8 cellular contexts compared by ENCODE assay signal in the genomic region with DNA sequence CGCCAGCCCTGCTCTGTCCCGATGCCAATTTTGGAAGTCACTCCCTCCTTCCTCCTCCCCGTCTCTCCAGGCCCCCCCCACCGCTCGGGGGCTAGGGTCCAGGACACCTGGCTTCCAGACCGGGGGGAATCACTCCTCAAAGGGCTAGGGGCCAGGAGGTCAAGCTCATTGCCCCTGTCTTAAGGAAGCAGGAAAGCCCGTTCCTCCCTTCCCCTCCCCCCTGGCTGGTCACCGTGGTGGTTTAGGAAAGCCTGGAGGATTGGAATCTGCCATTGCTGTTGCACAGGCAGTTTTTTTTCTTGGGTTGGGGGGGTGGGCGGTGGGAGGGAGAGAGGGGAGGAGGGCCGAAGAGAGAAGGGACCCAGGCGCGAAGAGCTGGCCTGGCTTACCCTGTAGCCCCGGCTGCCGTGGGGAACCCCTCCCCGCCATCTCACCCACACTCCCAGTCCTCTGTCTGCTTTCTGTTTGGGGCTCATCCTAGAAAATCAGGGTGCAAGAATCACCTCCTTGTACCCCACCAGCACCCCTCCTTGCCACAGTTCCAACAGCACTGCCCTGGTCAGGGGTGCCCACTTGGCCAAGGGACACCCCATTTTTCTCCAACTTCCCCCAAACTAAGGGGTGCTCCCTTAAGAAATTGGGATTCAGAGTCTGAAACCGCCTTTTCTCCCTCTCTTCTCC. TPM values are rescaled to one million over a fixed set of nuclear protein-coding genes. Genes with fewer than 3 reads are reported as not detected.
DNase-seq lines count a peak whose midpoint lies in the region; ATAC-seq, FAIRE-seq and TF ChIP-seq lines count a peak whose summit lies in the region.

No MANE protein-coding gene starts in this region.

- H3K27me3 ChIP-seq in endothelial cell of umbilical vein (ENCODE audit: control insufficient read depth in 2 of 2, insufficient read depth in 2 of 2, low read length in 2 of 2), result no peaks in the 10 kb centered on the region

- H3K9ac ChIP-seq in endothelial cell of umbilical vein (replicated peaks; ENCODE audit: extremely low read depth, insufficient read depth, low read length), result peak overlapping the region; percentile 100

- peak overlapping the region in 2 of 3 experiments; percentile 25 to 42 for H3K4me3 ChIP-seq in endothelial cell of umbilical vein (replicated peaks in 1 of 3; ENCODE audit: insufficient read depth in 1 of 3, low read depth in 1 of 3, low read length in 3 of 3)

- peak overlapping the region; percentile 74 for H3K4me2 ChIP-seq in endothelial cell of umbilical vein (ENCODE audit: insufficient read depth, low read length)

- TF ChIP-seq POLR2A in endothelial cell of umbilical vein (IDR thresholded peaks at IDR 0.05; ENCODE audit: low read depth, low read length), result no peak

- H2AFZ ChIP-seq in endothelial cell of umbilical vein (ENCODE audit: low read depth, low read length), result peak overlapping the region; percentile 85

- no peaks in the 10 kb centered on the region for H4K20me1 ChIP-seq in endothelial cell of umbilical vein (replicated peaks; ENCODE audit: control insufficient read depth, extremely low read depth, insufficient read depth, low read length)

- no peaks in the 10 kb centered on the region for H3K9me1 ChIP-seq in endothelial cell of umbilical vein (replicated peaks; ENCODE audit: control insufficient read depth, extremely low read depth, insufficient read depth, low read length)

- peaks cover 52% of the 10 kb centered on the region for H3K4me1 ChIP-seq in endothelial cell of umbilical vein (ENCODE audit: control insufficient read depth, extremely low read depth, insufficient read depth, low read length)

- dilution Hi-C loops in endothelial cell of umbilical vein (cut with MboI; ENCODE audit: extremely low pct_ligation_motif_present, low sequenced_read_pairs), result no loop called here

- POLR2A ChIA-PET in endothelial cell of umbilical vein (lab: Charles Lee), result no interaction called here

- H3K79me2 ChIP-seq in endothelial cell of umbilical vein (ENCODE audit: control insufficient read depth, insufficient read depth, low read length), result peaks cover 25% of the 10 kb centered on the region

- intact Hi-C loops in endothelial cell of umbilical vein (cut with micrococcal nuclease), result loop anchor here (10.0 kb wide), 1 partner anchor 835 kb away; the partner anchor contains the start of genes CYB5D1, NAA38 and TMEM88

- ATAC-seq in GM21786 (IDR thresholded peaks at IDR 0.05; ENCODE audit: unreplicated experiment), result no peak
- ATAC-seq in HG02642 (IDR thresholded peaks at IDR 0.05; ENCODE audit: poor library complexity, unreplicated experiment), result no peak

- FAIRE-seq in endothelial cell of umbilical vein (lab: Jason Lieb, UNC), result peak; percentile 24

- peak overlapping the region; percentile 96 for H3K27ac ChIP-seq in endothelial cell of umbilical vein (ENCODE audit: insufficient read depth, low read depth, low read length)

- peaks cover 9 to 10% of the 10 kb centered on the region in 2 experiments for H3K36me3 ChIP-seq in endothelial cell of umbilical vein (ENCODE audit: control insufficient read depth in 2 of 2, extremely low read depth in 1 of 2, insufficient read depth in 2 of 2, low read length in 2 of 2)

- TF ChIP-seq CTCF in endothelial cell of umbilical vein (IDR thresholded peaks at IDR 0.05; ENCODE audit: extremely low read depth in 1 of 2, insufficient read depth in 1 of 2, low read depth in 1 of 2, low read length in 2 of 2), result no peak

- no peaks in the 10 kb centered on the region for H3K9me3 ChIP-seq in endothelial cell of umbilical vein (replicated peaks; ENCODE audit: control insufficient read depth, insufficient read depth, low read length)

- CTCF ChIA-PET in endothelial cell of umbilical vein (lab: Charles Lee), result interaction anchor here (3.2 to 5.2 kb wide), 3 partner anchors 16 to 110 kb away, joined by 29 to 91 read pairs (median 58); no protein-coding TSS in a partner anchor

- no TSS peak for BruUV-seq in endothelial cell of umbilical vein (replicated peaks; lab: Mats Ljungman, UMichigan)

- peak; percentile 50 for DNase-seq in DMS53 treated with DMSO at 0.1 percent for 48 hours (lab: John Stamatoyannopoulos, UW; ENCODE audit: unreplicated experiment)
- DNase-seq in NCI-H82 (lab: John Stamatoyannopoulos, UW), result peak; percentile 78
- DNase-seq in endothelial cell of umbilical vein (ENCODE audit: low read depth, low spot score), result peak; percentile 60
- DNase-seq in midbrain (lab: John Stamatoyannopoulos, UW), result peak; percentile 38
- no peak for DNase-seq in T1000 (lab: John Stamatoyannopoulos, UW)
- DNase-seq in retina, result no peak

TF ChIP-seq in endothelial cell of umbilical vein, 7 proteins besides CTCF, POLR2A, EP300 and RAD21:
- TF ChIP-seq MAX (IDR thresholded peaks at IDR 0.05; ENCODE audit: insufficient read depth, insufficient read length) (no peak), EZH2 (IDR thresholded peaks at IDR 0.05; ENCODE audit: borderline replicate concordance, low read depth, low read length, severe bottlenecking) (no peak), FOS (IDR thresholded peaks at IDR 0.05; ENCODE audit: borderline replicate concordance, insufficient read depth, low read length) (no peak), GATA2 (IDR thresholded peaks at IDR 0.05; ENCODE audit: insufficient read depth, insufficient read length, low read depth, low read length) (no peak), MYC (IDR thresholded peaks at IDR 0.05; ENCODE audit: low read depth, low read length) (no peak), JUN (IDR thresholded peaks at IDR 0.05; ENCODE audit: borderline replicate concordance, insufficient read depth, insufficient read length, low read depth) (no peak), POLR2AphosphoS5 (IDR thresholded peaks at IDR 0.05; ENCODE audit: insufficient read depth, low read depth, low read length) (no peak)

RNA-seq across cellular contexts. Expression of gene BCL6B, which starts 2.9 kb away (rescaled TPM):
- total RNA-seq in endothelial cell of umbilical vein, result 160 and 163 TPM in 2 replicates
- polyA plus RNA-seq in endothelial cell of umbilical vein, result 93.5 and 94.5 TPM in 2 replicates
- polyA plus RNA-seq in endothelial cell of umbilical vein (2011; cell fraction: cytosol; rRNA removed), result 43.3 and 56.6 TPM in 2 replicates
- 146 and 202 TPM in 2 replicates for polyA plus RNA-seq in endothelial cell of umbilical vein (2011; cell fraction: nucleus; rRNA removed)
- 100 and 123 TPM in 2 replicates for polyA plus RNA-seq in endothelial cell of umbilical vein (2012)
- polyA minus RNA-seq in endothelial cell of umbilical vein, result 66.4 and 74.7 TPM in 2 replicates
- not detected for polyA minus RNA-seq in endothelial cell of umbilical vein (2011; cell fraction: cytosol; rRNA and poly(A)+ RNA removed)
- polyA minus RNA-seq in endothelial cell of umbilical vein (2011; cell fraction: nucleus; rRNA and poly(A)+ RNA removed), result 69.6 and 113 TPM in 2 replicates

RNA-seq across cellular contexts. Expression of gene RNASEK, which starts 7.6 kb away (rescaled TPM):
- total RNA-seq in endothelial cell of umbilical vein, result 272 and 287 TPM in 2 replicates
- 309 and 319 TPM in 2 replicates for polyA plus RNA-seq in endothelial cell of umbilical vein
- polyA plus RNA-seq in endothelial cell of umbilical vein (2011; cell fraction: cytosol; rRNA removed), result 279 and 315 TPM in 2 replicates
- 116 and 141 TPM in 2 replicates for polyA plus RNA-seq in endothelial cell of umbilical vein (2011; cell fraction: nucleus; rRNA removed)
- polyA plus RNA-seq in endothelial cell of umbilical vein (2012), result 589 and 679 TPM in 2 replicates
- polyA minus RNA-seq in endothelial cell of umbilical vein, result 196 and 216 TPM in 2 replicates
- polyA minus RNA-seq in endothelial cell of umbilical vein (2011; cell fraction: cytosol; rRNA and poly(A)+ RNA removed), result 135 TPM
- 63.9 and 81.2 TPM in 2 replicates for polyA minus RNA-seq in endothelial cell of umbilical vein (2011; cell fraction: nucleus; rRNA and poly(A)+ RNA removed)

RNA-seq across cellular contexts. Expression of gene SLC16A13, which starts 15.8 kb away (rescaled TPM):
- 18.6 and 24.7 TPM in 2 replicates for total RNA-seq in endothelial cell of umbilical vein
- 16.8 and 18.4 TPM in 2 replicates for polyA plus RNA-seq in endothelial cell of umbilical vein
- polyA plus RNA-seq in endothelial cell of umbilical vein (2011; cell fraction: cytosol; rRNA removed), result 6.4 and 8.0 TPM in 2 replicates
- polyA plus RNA-seq in endothelial cell of umbilical vein (2011; cell fraction: nucleus; rRNA removed), result 8.8 and 10.8 TPM in 2 replicates
- 7.9 and 12.0 TPM in 2 replicates for polyA plus RNA-seq in endothelial cell of umbilical vein (2012)
- 13.8 and 17.9 TPM in 2 replicates for polyA minus RNA-seq in endothelial cell of umbilical vein
- 1.8 TPM for polyA minus RNA-seq in endothelial cell of umbilical vein (2011; cell fraction: cytosol; rRNA and poly(A)+ RNA removed)
- 5.2 and 6.5 TPM in 2 replicates for polyA minus RNA-seq in endothelial cell of umbilical vein (2011; cell fraction: nucleus; rRNA and poly(A)+ RNA removed)

RNA-seq across cellular contexts. Expression of gene SLC16A11, which starts 23.9 kb away (rescaled TPM):
- total RNA-seq in endothelial cell of umbilical vein, result 0.53 and 0.95 TPM in 2 replicates
- polyA plus RNA-seq in endothelial cell of umbilical vein, result 1.1 and 1.4 TPM in 2 replicates
- polyA plus RNA-seq in endothelial cell of umbilical vein (2011; cell fraction: cytosol; rRNA removed), result 0.52 and 0.68 TPM in 2 replicates
- 1.8 and 2.0 TPM in 2 replicates for polyA plus RNA-seq in endothelial cell of umbilical vein (2011; cell fraction: nucleus; rRNA removed)
- polyA plus RNA-seq in endothelial cell of umbilical vein (2012), result 0.21 and 0.46 TPM in 2 replicates
- not detected in 2 replicates for polyA minus RNA-seq in endothelial cell of umbilical vein
- polyA minus RNA-seq in endothelial cell of umbilical vein (2011; cell fraction: cytosol; rRNA and poly(A)+ RNA removed), result not detected
- 1.2 TPM in 1 of 2 replicates, not detected in the other for polyA minus RNA-seq in endothelial cell of umbilical vein (2011; cell fraction: nucleus; rRNA and poly(A)+ RNA removed)

RNA-seq across cellular contexts. Expression of gene ALOX12, which starts 24.1 kb away (rescaled TPM):
- not detected in 2 replicates for total RNA-seq in endothelial cell of umbilical vein
- polyA plus RNA-seq in endothelial cell of umbilical vein, result not detected in 2 replicates
- polyA plus RNA-seq in endothelial cell of umbilical vein (2011; cell fraction: cytosol; rRNA removed), result 0.03 TPM in 1 of 2 replicates, not detected in the other
- not detected in 2 replicates for polyA plus RNA-seq in endothelial cell of umbilical vein (2011; cell fraction: nucleus; rRNA removed)
- 0.16 and 0.52 TPM in 2 replicates for polyA plus RNA-seq in endothelial cell of umbilical vein (2012)
- not detected in 2 replicates for polyA minus RNA-seq in endothelial cell of umbilical vein
- polyA minus RNA-seq in endothelial cell of umbilical vein (2011; cell fraction: cytosol; rRNA and poly(A)+ RNA removed), result not detected
- polyA minus RNA-seq in endothelial cell of umbilical vein (2011; cell fraction: nucleus; rRNA and poly(A)+ RNA removed), result not detected in 2 replicates

Comparison
In these comparisons a context has a peak if more than half of its experiments do, and no peak if none do; other contexts are left out.
1. DNase-seq: peak in DMS53 treated with DMSO at 0.1 percent for 48 hours (single experiment), NCI-H82 (single experiment), endothelial cell of umbilical vein (single experiment) and midbrain (single experiment); none in T1000 (single experiment) and retina (single experiment).